ENCODE assay signal across 9 cellular contexts in the genomic region with DNA sequence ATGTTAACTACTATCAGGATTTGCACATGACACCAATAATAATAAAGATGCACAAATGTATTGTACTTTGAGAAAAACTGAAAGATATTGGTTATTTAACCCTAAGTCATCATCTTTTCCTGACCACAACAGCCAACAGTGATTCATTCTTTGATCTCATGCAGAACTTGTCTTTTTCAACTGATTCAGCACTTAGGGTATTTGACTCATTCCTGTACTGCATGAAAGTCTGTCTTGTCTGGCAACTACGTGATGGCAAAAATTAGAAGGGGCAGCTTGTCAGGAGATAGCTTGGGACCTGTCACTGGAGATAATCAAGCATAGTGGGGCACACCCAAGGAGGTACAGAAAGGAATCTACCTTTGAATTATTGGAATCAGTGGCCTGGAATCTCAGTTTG.
DNase-seq lines count a peak whose midpoint lies in the region; ATAC-seq and TF ChIP-seq lines count a peak whose summit lies in the region.
"Had no signal": no experiment of that assay in that cellular context is flagged by ENCODE, and none has a peak within 500 bp of the region (broad histone marks: within the 10 kb centered on the region; RNA-seq: fewer than 3 reads in every experiment).

No MANE protein-coding gene starts in this region.

- no peak overlapping the region for H3K4me2 ChIP-seq in mesendoderm (ENCODE audit: low read length)

- H3K4me3 ChIP-seq in breast epithelium (no peak overlapping the region), mesendoderm (ENCODE audit: low read length) (no peak overlapping the region)

- H2BK15ac ChIP-seq in mesendoderm (replicated peaks; ENCODE audit: low read depth): no peak overlapping the region

- DNase-seq in MCF 10A (ENCODE audit: unreplicated experiment): peak; percentile 63
- DNase-seq in breast epithelium (ENCODE audit: low spot score in 2 of 2): no peak
- DNase-seq in activated T-helper 2 cell treated with anti-CD3 and anti-CD28 coated beads, Interferon-gamma antibody, Interleukin-2, Interleukin-4, amounts not matched to agents 10 μg/mL and 5 μg/mL and 100 μg/mL, durations not matched to agents 14 hours and 24 hours and 36 hours (ENCODE audit: low spot score): no peak
- DNase-seq in smooth muscle cell of the brain vasculature (ENCODE audit: low read depth, low spot score): peak; percentile 57
- DNase-seq in cardiac septum (ENCODE audit: low spot score): no peak
- DNase-seq in SHP77 (lab: John Stamatoyannopoulos, UW): no peak
- no peak for DNase-seq in mesendoderm
- DNase-seq: DND-41 had no signal

- no peaks in the 10 kb centered on the region for H3K9me3 Mint-ChIP-seq in MCF 10A (ENCODE audit: unreplicated experiment)
- H3K9me3 Mint-ChIP-seq in activated T-helper 2 cell treated with anti-CD3 and anti-CD28 coated beads, Interferon-gamma antibody, Interleukin-2, Interleukin-4, amounts not matched to agents 10 μg/mL and 5 μg/mL and 100 μg/mL, durations not matched to agents 14 hours and 24 hours and 36 hours: no peaks in the 10 kb centered on the region

- peaks cover 17% of the 10 kb centered on the region for H3K4me1 Mint-ChIP-seq in MCF 10A (ENCODE audit: insufficient read depth, unreplicated experiment)
- peaks cover 10% of the 10 kb centered on the region for H3K4me1 Mint-ChIP-seq in activated T-helper 2 cell treated with anti-CD3 and anti-CD28 coated beads, Interferon-gamma antibody, Interleukin-2, Interleukin-4, amounts not matched to agents 10 μg/mL and 5 μg/mL and 100 μg/mL, durations not matched to agents 14 hours and 24 hours and 36 hours (ENCODE audit: low read depth)

- no peak overlapping the region for H2BK5ac ChIP-seq in mesendoderm (ENCODE audit: low read length)

- peaks cover 12% of the 10 kb centered on the region for H3K36me3 Mint-ChIP-seq in MCF 10A (ENCODE audit: insufficient read depth, unreplicated experiment)
- H3K36me3 Mint-ChIP-seq in activated T-helper 2 cell treated with anti-CD3 and anti-CD28 coated beads, Interferon-gamma antibody, Interleukin-2, Interleukin-4, amounts not matched to agents 10 μg/mL and 5 μg/mL and 100 μg/mL, durations not matched to agents 14 hours and 24 hours and 36 hours (ENCODE audit: low read depth): peaks cover 2% of the 10 kb centered on the region

- no peak overlapping the region for H2BK120ac ChIP-seq in mesendoderm (ENCODE audit: low read depth, low read length)

- ATAC-seq in HG03135 (IDR thresholded peaks at IDR 0.05; ENCODE audit: unreplicated experiment): peak; percentile 76

- H3K9me3 ChIP-seq in breast epithelium: no peaks in the 10 kb centered on the region

- no peak overlapping the region for H3K4ac ChIP-seq in mesendoderm (ENCODE audit: low read depth, low read length)

- no peaks in the 10 kb centered on the region for H3K36me3 ChIP-seq in breast epithelium
- no peaks in the 10 kb centered on the region for H3K36me3 ChIP-seq in mesendoderm (ENCODE audit: control insufficient read depth, insufficient read depth, low read length)

- TF ChIP-seq CTCF in MCF 10A (IDR thresholded peaks at IDR 0.05; ENCODE audit: unreplicated experiment): no peak
- no peak for TF ChIP-seq CTCF in breast epithelium (IDR thresholded peaks at IDR 0.05)

- H3K27ac Mint-ChIP-seq in MCF 10A (ENCODE audit: low read depth, unreplicated experiment): peak overlapping the region; percentile 18
- H3K27ac Mint-ChIP-seq in activated T-helper 2 cell treated with anti-CD3 and anti-CD28 coated beads, Interferon-gamma antibody, Interleukin-2, Interleukin-4, amounts not matched to agents 10 μg/mL and 5 μg/mL and 100 μg/mL, durations not matched to agents 14 hours and 24 hours and 36 hours: peak overlapping the region; percentile 20

- H3K27me3 Mint-ChIP-seq in MCF 10A (ENCODE audit: insufficient read depth, unreplicated experiment): no peaks in the 10 kb centered on the region
- H3K27me3 Mint-ChIP-seq in activated T-helper 2 cell treated with anti-CD3 and anti-CD28 coated beads, Interferon-gamma antibody, Interleukin-2, Interleukin-4, amounts not matched to agents 10 μg/mL and 5 μg/mL and 100 μg/mL, durations not matched to agents 14 hours and 24 hours and 36 hours (ENCODE audit: low read depth): peaks cover 20% of the 10 kb centered on the region

- H3K27ac ChIP-seq in breast epithelium (no peak overlapping the region), mesendoderm (ENCODE audit: low read depth, low read length) (no peak overlapping the region)

- POLR2A ChIA-PET in MCF 10A (lab: Yijun Ruan, JAX): interaction anchor here (0.6 to 2.2 kb wide), 4 partner anchors 9 to 240 kb away, joined by 3 to 8 read pairs (median 4); a partner anchor contains a TSS

- H2AK5ac ChIP-seq in mesendoderm (ENCODE audit: low read length): no peak overlapping the region

- no peak overlapping the region for H3K9ac ChIP-seq in mesendoderm (ENCODE audit: low read length)

- no peak overlapping the region for H3K18ac ChIP-seq in mesendoderm (ENCODE audit: low read length)

- intact Hi-C loops in MCF 10A (cut with micrococcal nuclease): loop anchor here (5.0 kb wide), 1 partner anchor 37 kb away; no protein-coding TSS in a partner anchor
- intact Hi-C loops in breast epithelium (cut with DNase I; ENCODE audit: low total_unique reads): no loop called here
- intact Hi-C loops in activated T-helper 2 cell treated with anti-CD3 and anti-CD28 coated beads, Interferon-gamma antibody, Interleukin-2, Interleukin-4, amounts not matched to agents 10 μg/mL and 5 μg/mL and 100 μg/mL, durations not matched to agents 14 hours and 24 hours and 36 hours (cut with micrococcal nuclease): loop anchor here (1.0 kb wide), 2 partner anchors 21 to 40 kb away; no protein-coding TSS in a partner anchor
- intact Hi-C loops in cardiac septum (cut with DNase I): no loop called here

- H3K27me3 ChIP-seq in breast epithelium: no peaks in the 10 kb centered on the region
- H3K27me3 ChIP-seq in mesendoderm (ENCODE audit: insufficient read depth, low read length, poor library complexity): no peaks in the 10 kb centered on the region

- WGBS in mesendoderm (ENCODE audit: extremely low coverage, insufficient coverage, low lambda C conversion rate): no CpG with 5 or more reads among the region's 1 CpG

- H4K8ac ChIP-seq in mesendoderm (ENCODE audit: low read depth, low read length): no peak overlapping the region

- H3K23ac ChIP-seq in mesendoderm (ENCODE audit: low read length): no peak overlapping the region

- H3K4me3 Mint-ChIP-seq in MCF 10A (ENCODE audit: unreplicated experiment): peak overlapping the region; percentile 13
- H3K4me3 Mint-ChIP-seq in activated T-helper 2 cell treated with anti-CD3 and anti-CD28 coated beads, Interferon-gamma antibody, Interleukin-2, Interleukin-4, amounts not matched to agents 10 μg/mL and 5 μg/mL and 100 μg/mL, durations not matched to agents 14 hours and 24 hours and 36 hours (ENCODE audit: low read depth): no peak overlapping the region

- H3K4me1 ChIP-seq in breast epithelium (no peaks in the 10 kb centered on the region), mesendoderm (ENCODE audit: control insufficient read depth, low read depth, low read length) (no peaks in the 10 kb centered on the region)

- no peak for TF ChIP-seq POLR2A in breast epithelium (IDR thresholded peaks at IDR 0.05)

- H3K56ac ChIP-seq in mesendoderm (ENCODE audit: low read length): no peak overlapping the region

- H3K79me1 ChIP-seq in mesendoderm (ENCODE audit: low read length): no peaks in the 10 kb centered on the region

- no TSS peak for BruUV-seq in MCF 10A (replicated peaks; lab: Mats Ljungman, UMichigan)

- CTCF ChIA-PET in MCF 10A (lab: Yijun Ruan, JAX): interaction anchor here (0.8 kb wide), 1 partner anchor 9 kb away, joined by 4 read pairs; no protein-coding TSS in a partner anchor

- H4K5ac ChIP-seq in mesendoderm (ENCODE audit: low read length): no peak overlapping the region

- no peaks in the 10 kb centered on the region for H3K79me2 ChIP-seq in mesendoderm (ENCODE audit: control insufficient read depth, insufficient read depth, low read length)

Comparison
In these comparisons a context has a peak if more than half of its experiments do, and no peak if none do; other contexts are left out.
1. DNase-seq: peak in MCF 10A (single experiment) and smooth muscle cell of the brain vasculature (single experiment); none in breast epithelium (0 of 2), activated T-helper 2 cell treated with anti-CD3 and anti-CD28 coated beads, Interferon-gamma antibody, Interleukin-2, Interleukin-4, amounts not matched to agents 10 μg/mL and 5 μg/mL and 100 μg/mL, durations not matched to agents 14 hours and 24 hours and 36 hours (single experiment), cardiac septum (single experiment), SHP77 (0 of 2) and mesendoderm (single experiment).
2. intact Hi-C loops: an anchor here in MCF 10A (5.0 kb wide) and activated T-helper 2 cell treated with anti-CD3 and anti-CD28 coated beads, Interferon-gamma antibody, Interleukin-2, Interleukin-4, amounts not matched to agents 10 μg/mL and 5 μg/mL and 100 μg/mL, durations not matched to agents 14 hours and 24 hours and 36 hours (1.0 kb wide); none called in breast epithelium and cardiac septum.